ENCODE assay signal across 11 cellular contexts in the genomic region with DNA sequence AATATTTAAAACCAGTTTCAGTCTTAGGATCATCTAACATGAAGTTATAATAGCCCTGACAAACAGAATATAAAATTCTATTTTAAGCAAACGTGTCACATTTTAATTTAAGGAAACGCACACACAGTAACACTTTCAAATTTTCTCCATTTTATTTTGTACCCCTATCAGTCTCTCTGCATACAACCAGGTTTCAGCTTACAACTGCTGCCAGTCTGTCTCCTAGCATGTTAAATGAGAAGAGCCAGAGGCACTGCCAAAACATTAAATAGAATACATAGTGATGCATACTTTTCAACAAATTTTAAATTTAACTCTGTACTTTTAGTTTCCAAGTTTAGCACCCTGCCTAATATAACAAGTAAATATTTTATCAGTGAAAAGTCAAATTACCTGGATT.
DNase-seq lines count a peak whose midpoint lies in the region; ATAC-seq and TF ChIP-seq lines count a peak whose summit lies in the region.
"Had no signal": no experiment of that assay in that cellular context is flagged by ENCODE, and none has a peak within 500 bp of the region (broad histone marks: within the 10 kb centered on the region; RNA-seq: fewer than 3 reads in every experiment).

No MANE protein-coding gene starts in this region.

- peak; percentile 44 for DNase-seq in LHCN-M2 (ENCODE audit: low read depth)
- DNase-seq in dermis blood vessel endothelial cell: peak; percentile 31
- no peak for DNase-seq in type B pancreatic cell (ENCODE audit: extremely low spot score, unreplicated experiment)
- DNase-seq: activated CD8-positive, alpha-beta memory T cell treated with anti-CD3 and anti-CD28 coated beads, Interleukin-2, amount 50 U/mL, for 4 hours; KBM-7; NCI-H2081 had no signal

- no peaks in the 10 kb centered on the region for H3K9me3 Mint-ChIP-seq in type B pancreatic cell
- H3K9me3 Mint-ChIP-seq: stimulated activated effector memory CD8-positive, alpha-beta T cell treated with anti-CD3 and anti-CD28 coated beads, Interleukin-12 subunit alpha, Interleukin-12 subunit beta, amount 100 ng/mL, for 72 hours had no signal

- H3K9me3 ChIP-seq in mesodermal cell (ENCODE audit: control insufficient read depth, low read length): no peaks in the 10 kb centered on the region

- peaks cover 37% of the 10 kb centered on the region for H3K4me1 ChIP-seq in mesodermal cell (ENCODE audit: control insufficient read depth, insufficient read depth, low read length, poor library complexity, severe bottlenecking)

- H3K36me3 ChIP-seq in mesodermal cell (ENCODE audit: control insufficient read depth, insufficient read depth, low read length): no peaks in the 10 kb centered on the region

- H3K4me1 Mint-ChIP-seq in type B pancreatic cell (ENCODE audit: unreplicated experiment): peaks cover 50% of the 10 kb centered on the region
- H3K4me1 Mint-ChIP-seq: stimulated activated effector memory CD8-positive, alpha-beta T cell treated with anti-CD3 and anti-CD28 coated beads, Interleukin-12 subunit alpha, Interleukin-12 subunit beta, amount 100 ng/mL, for 72 hours had no signal

- H3K4me3 Mint-ChIP-seq in type B pancreatic cell: no peak overlapping the region
- H3K4me3 Mint-ChIP-seq: stimulated activated effector memory CD8-positive, alpha-beta T cell treated with anti-CD3 and anti-CD28 coated beads, Interleukin-12 subunit alpha, Interleukin-12 subunit beta, amount 100 ng/mL, for 72 hours had no signal

- WGBS in mesodermal cell (ENCODE audit: insufficient coverage in 2 of 2), 2 experiments: 40 to 78% methylated on average over 1 to 2 of the region's 2 CpGs

- H3K36me3 Mint-ChIP-seq in type B pancreatic cell: no peaks in the 10 kb centered on the region
- H3K36me3 Mint-ChIP-seq: stimulated activated effector memory CD8-positive, alpha-beta T cell treated with anti-CD3 and anti-CD28 coated beads, Interleukin-12 subunit alpha, Interleukin-12 subunit beta, amount 100 ng/mL, for 72 hours had no signal

- ATAC-seq in GM21528 (IDR thresholded peaks at IDR 0.05; ENCODE audit: low FRiP score, unreplicated experiment) (no peak), GM18909 (IDR thresholded peaks at IDR 0.05; ENCODE audit: poor library complexity, unreplicated experiment) (no peak), HG03342 (IDR thresholded peaks at IDR 0.05; ENCODE audit: unreplicated experiment) (no peak)
- ATAC-seq: stimulated activated effector memory CD8-positive, alpha-beta T cell treated with anti-CD3 and anti-CD28 coated beads, Interleukin-12 subunit alpha, Interleukin-12 subunit beta, amount 100 ng/mL, for 72 hours had no signal

- no peaks in the 10 kb centered on the region for H3K27me3 Mint-ChIP-seq in type B pancreatic cell

- TF ChIP-seq CTCF in type B pancreatic cell (conservative IDR thresholded peaks at IDR 0.05): no peak

- peak overlapping the region; percentile 85 for H3K27ac ChIP-seq in mesodermal cell (ENCODE audit: low read depth, low read length, severe bottlenecking)

- H3K4me3 ChIP-seq in mesodermal cell (ENCODE audit: extremely low read depth, insufficient read depth, low read length, poor library complexity, severe bottlenecking): no peak overlapping the region

- peak overlapping the region; percentile 7 for H3K27ac Mint-ChIP-seq in type B pancreatic cell
- H3K27ac Mint-ChIP-seq: stimulated activated effector memory CD8-positive, alpha-beta T cell treated with anti-CD3 and anti-CD28 coated beads, Interleukin-12 subunit alpha, Interleukin-12 subunit beta, amount 100 ng/mL, for 72 hours had no signal
